Comparison of ENCODE assay signal across 24 cellular contexts in the genomic region with DNA sequence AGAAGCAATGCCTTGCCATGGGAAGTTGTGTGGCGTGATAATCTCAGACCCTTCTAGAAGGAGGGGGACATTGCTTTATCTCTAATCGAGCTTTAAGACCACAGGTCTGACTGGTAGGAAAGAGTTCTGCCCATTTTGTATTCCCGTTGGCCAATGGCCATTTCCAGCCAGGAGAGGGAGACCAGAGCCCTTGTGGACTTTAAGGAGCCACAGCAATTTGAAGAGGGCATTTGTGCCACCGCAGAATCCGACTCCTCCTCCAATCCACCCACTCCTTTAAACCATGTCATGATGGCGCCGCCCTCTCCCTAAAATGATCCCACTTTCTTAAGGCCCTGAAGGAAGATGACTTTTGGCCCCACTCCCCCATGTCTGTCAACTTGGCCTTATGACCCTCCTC.
"Had no signal": no experiment of that assay in that cellular context is flagged by ENCODE, and none has a peak within 500 bp of the region (broad histone marks: within the 10 kb centered on the region; RNA-seq: fewer than 3 reads in every experiment).

No MANE protein-coding gene starts in this region.

- DNase-seq: activated CD4-positive, alpha-beta memory T cell treated with anti-CD3 and anti-CD28 coated beads, Interleukin-2, amount 10 ng/mL, durations not matched to agents 7 days and 5 days; activated CD4-positive, alpha-beta T cell treated with anti-CD3 and anti-CD28 coated beads, Interleukin-2, amount 50 U/mL, for 1 hour; activated CD4-positive, CD25-positive, alpha-beta regulatory T cell; activated gamma-delta T cell treated with Interleukin-2 at 50 U/mL for 16 hours; activated naive CD4-positive, alpha-beta T cell treated with anti-CD3 and anti-CD28 coated beads, Interleukin-2, amount 10 ng/mL, durations not matched to agents 7 days and 5 days; activated naive CD8-positive, alpha-beta T cell treated with anti-CD3 and anti-CD28 coated beads for 36 hours; activated T-cell treated with anti-CD3 and anti-CD28 coated beads, Interleukin-2, amount 50 U/mL, for 72 hours; brain microvascular endothelial cell; NCI-H1092; NCI-H1417 treated with DMSO at 0.1 percent for 48 hours; NCI-H187 treated with DMSO at 0.1 percent for 48 hours; NCI-H2081 treated with DMSO at 0.1 percent for 48 hours; NCI-H446; NCI-H524; NK-92 treated with Interleukin-12 subunit alpha and Interleukin-12 subunit beta, amount 100 ng/mL, for 24 hours; PC-3; SHP77 treated with DMSO at 0.1 percent for 48 hours; T-cell; T-helper 2 cell; T1000 had no signal

- H3K4me2 ChIP-seq: KMS-11 had no signal

- H3K27ac ChIP-seq: brain microvascular endothelial cell, cardiac muscle cell, KMS-11, SK-N-MC, VCaP had no signal

- H3K36me3 ChIP-seq: brain microvascular endothelial cell, cardiac muscle cell had no signal

- H3K9ac ChIP-seq: KMS-11 had no signal

- H3K4me3 ChIP-seq: cardiac muscle cell, SK-N-MC had no signal

- H3K27me3 ChIP-seq: brain microvascular endothelial cell, cardiac muscle cell had no signal
